Comparison of ENCODE assay signal across 8 cellular contexts in genomic region chr19:7903244-7904073, GRCh38.
DNase-seq lines count a peak whose midpoint lies in the region; ATAC-seq lines count a peak whose summit lies in the region.

Gene MAP2K7, plus strand, starts transcription at chr19:7903877. Its CDS starts 68 bp downstream, at chr19:7903945.

- peaks cover 28% of the 10 kb centered on the region for H3K36me3 Mint-ChIP-seq in central memory CD8-positive, alpha-beta T cell (ENCODE audit: insufficient read depth)

- peak within 1 kb of the TSS; percentile 98 for H3K27ac Mint-ChIP-seq in central memory CD8-positive, alpha-beta T cell (ENCODE audit: low read depth)

- H3K4me3 Mint-ChIP-seq in central memory CD8-positive, alpha-beta T cell: peak within 1 kb of the TSS; percentile 83

- DNase-seq in AML-193 (lab: John Stamatoyannopoulos, UW): peak; percentile 97
- peak; percentile 99 to 100 for DNase-seq in NCI-H446 (lab: John Stamatoyannopoulos, UW)
- peak; percentile 100 for DNase-seq in activated CD4-positive, CD25-positive, alpha-beta regulatory T cell treated with anti-CD3 and anti-CD28 coated beads, Interleukin-2, amount 50 U/mL, for 16 hours (ENCODE audit: low read depth, low spot score)
- peak; percentile 100 for DNase-seq in central memory CD8-positive, alpha-beta T cell (ENCODE audit: low spot score in 2 of 2)
- DNase-seq in iris pigment epithelial cell (ENCODE audit: low read depth): peak; percentile 97
- peak; percentile 100 for DNase-seq in stimulated activated CD4-positive, alpha-beta T cell treated with anti-CD3 and anti-CD28 coated beads, Interleukin-12 subunit alpha, Interleukin-12 subunit beta, amount 100 ng/mL, for 24 hours (ENCODE audit: low read depth in 2 of 2)

- no peaks in the 10 kb centered on the region for H3K27me3 Mint-ChIP-seq in central memory CD8-positive, alpha-beta T cell

- ATAC-seq in GM19035 (IDR thresholded peaks at IDR 0.05; ENCODE audit: unreplicated experiment) (peak; percentile 80), HG03354 (IDR thresholded peaks at IDR 0.05; ENCODE audit: poor library complexity, severe bottlenecking, unreplicated experiment) (peak; percentile 87)
- peak; percentile 61 for ATAC-seq in central memory CD8-positive, alpha-beta T cell (replicated peaks; ENCODE audit: extremely low read depth, poor library complexity, severe bottlenecking)

- H3K9me3 Mint-ChIP-seq in central memory CD8-positive, alpha-beta T cell: no peaks in the 10 kb centered on the region

- peaks cover 42% of the 10 kb centered on the region for H3K4me1 Mint-ChIP-seq in central memory CD8-positive, alpha-beta T cell

Comparison
In these comparisons a context has a peak if more than half of its experiments do, and no peak if none do; other contexts are left out.
1. Peak in every context shown above with its lines: DNase-seq and ATAC-seq.